In the genomic region with DNA sequence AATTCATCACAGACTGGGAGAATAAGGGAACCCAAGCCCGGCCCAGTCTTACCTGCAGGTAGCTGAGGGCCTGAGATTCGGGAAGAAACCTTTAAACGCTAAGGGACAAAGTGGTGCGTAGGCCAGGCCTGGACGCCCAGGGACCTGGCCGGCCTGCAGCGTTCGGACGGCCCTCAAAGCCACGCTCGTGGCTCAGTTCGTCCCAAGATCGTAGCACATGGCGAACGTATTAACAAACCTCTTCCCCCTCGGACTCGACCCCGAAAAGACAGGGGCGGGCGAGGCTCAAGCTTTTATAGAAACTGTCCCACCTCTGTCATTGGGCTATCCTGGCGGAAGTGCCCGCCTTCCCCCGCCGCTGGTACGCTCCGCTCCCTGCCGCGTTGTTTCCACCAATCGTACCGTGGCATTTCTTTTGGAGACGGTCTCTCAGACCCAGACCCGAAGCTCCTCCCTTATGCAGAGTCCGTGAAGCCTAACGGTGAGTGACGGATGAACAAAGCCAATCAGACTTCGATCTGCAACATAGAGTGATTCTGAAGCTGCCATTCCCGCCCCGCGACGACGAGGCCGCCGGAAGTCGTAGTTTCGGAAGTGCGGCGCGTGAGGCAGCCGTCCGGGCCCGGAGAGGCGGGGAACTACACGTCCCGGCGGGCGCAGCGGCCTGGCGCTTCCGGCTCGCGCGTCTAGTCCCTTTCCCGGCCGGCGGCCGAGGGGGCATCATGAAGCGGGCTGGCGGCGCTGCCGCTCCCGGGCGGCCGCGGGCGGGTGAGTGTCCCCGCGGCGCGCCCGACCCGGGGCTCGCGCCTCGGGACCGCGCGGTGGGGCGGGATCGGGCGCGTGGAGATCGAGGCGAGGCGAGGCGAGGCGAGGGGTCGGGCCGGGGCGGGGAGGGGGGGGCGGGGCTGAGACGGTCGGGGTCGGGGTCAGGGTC, we compare ENCODE assay signal across 8 cellular contexts. TPM values are rescaled to one million over a fixed set of nuclear protein-coding genes. Genes with fewer than 3 reads are reported as not detected.
A peak's percentile ranks its signal among the peaks of the same experiment; 100 is the strongest.
DNase-seq lines count a peak whose midpoint lies in the region; ATAC-seq and TF ChIP-seq lines count a peak whose summit lies in the region.

TRAF7 (plus strand) TSS at position 692 of the 934 bp plus-strand sequence. CDS start 8,139 bp downstream, outside the sequence.

- H3K4me3 Mint-ChIP-seq in T-helper 17 cell, result peak within 1 kb of the TSS; percentile 97

- ATAC-seq in HG02885 (IDR thresholded peaks at IDR 0.05; ENCODE audit: poor library complexity, unreplicated experiment) (peak; percentile 83), T-helper 17 cell (peak; percentile 93), left cardiac atrium (peak; percentile 92 to 93), upper lobe of right lung (peak; percentile 91)

- H3K36me3 ChIP-seq in upper lobe of right lung, result peaks cover 17% of the 10 kb centered on the region

- TF ChIP-seq POLR2A in GM15510 (IDR thresholded peaks at IDR 0.05; ENCODE audit: borderline replicate concordance, extremely low read depth, insufficient read length), result peak; percentile 100

- intact Hi-C loops in left cardiac atrium (cut with DNase I), result loop anchor here in 1 of 2 donors (5.0 kb wide), 1 partner anchor 57 kb away; the partner anchor contains the start of genes BRICD5 and PGP
- intact Hi-C loops in posterior vena cava (cut with DNase I), result no loop called here
- intact Hi-C loops in upper lobe of right lung (cut with DNase I), result no loop called here

- peak within 1 kb of the TSS; percentile 96 for H3K4me3 ChIP-seq in upper lobe of right lung

- H3K4me1 Mint-ChIP-seq in T-helper 17 cell, result peaks cover 40% of the 10 kb centered on the region

- no peaks in the 10 kb centered on the region for H3K9me3 ChIP-seq in T-helper 17 cell (ENCODE audit: control insufficient read depth, low read length, poor library complexity, severe bottlenecking)
- no peaks in the 10 kb centered on the region for H3K9me3 ChIP-seq in upper lobe of right lung

- peak within 1 kb of the TSS; percentile 90 for H3K27ac ChIP-seq in upper lobe of right lung

- H3K36me3 Mint-ChIP-seq in T-helper 17 cell (ENCODE audit: low read depth), result no peaks in the 10 kb centered on the region

- no peaks in the 10 kb centered on the region for H3K27me3 ChIP-seq in upper lobe of right lung

- H3K4me1 ChIP-seq in upper lobe of right lung, result peaks cover 78% of the 10 kb centered on the region

- peak; percentile 99 for DNase-seq in NCI-H1694 treated with DMSO at 0.1 percent for 48 hours (lab: John Stamatoyannopoulos, UW)
- DNase-seq in T-helper 17 cell, result peak; percentile 89 to 96 (median 93)
- DNase-seq in amygdala (lab: John Stamatoyannopoulos, UW), result peak; percentile 83 to 100 (median 99)
- DNase-seq in left cardiac atrium, result peak; percentile 99
- DNase-seq in posterior vena cava (ENCODE audit: low spot score), result peak; percentile 100
- peak; percentile 99 for DNase-seq in upper lobe of right lung

- no peaks in the 10 kb centered on the region for H3K27me3 Mint-ChIP-seq in T-helper 17 cell

- TF ChIP-seq CTCF in upper lobe of right lung (IDR thresholded peaks at IDR 0.05), result no peak

- peak within 1 kb of the TSS; percentile 95 for H3K27ac Mint-ChIP-seq in T-helper 17 cell

RNA-seq across cellular contexts. Expression of gene TRAF7, which starts in this region (rescaled TPM):
- total RNA-seq in T-helper 17 cell (10 to 100 TPM; 32.4 to 35.0 TPM), left cardiac atrium (10 to 100 TPM; 31.1 to 34.9 TPM), posterior vena cava (10 to 100 TPM; 56.7 to 62.0 TPM), upper lobe of right lung (64.3 TPM)

Comparison
In these comparisons a context has a peak if more than half of its experiments do, and no peak if none do; other contexts are left out.
1. Peak in every context shown above with its lines: DNase-seq, ATAC-seq, H3K4me3 ChIP-seq and H3K27ac ChIP-seq.